8 cellular contexts compared by ENCODE assay signal in genomic region chr5:132556511-132557424, GRCh38. TPM values are rescaled to one million over a fixed set of nuclear protein-coding genes. Genes with fewer than 3 reads are reported as not detected.
DNase-seq lines count a peak whose midpoint lies in the region; ATAC-seq and TF ChIP-seq lines count a peak whose summit lies in the region.

Gene RAD50 (plus strand): TSS chr5:132556977. CDS start chr5:132557325, 348 bp downstream.

- peaks cover 15% of the 10 kb centered on the region for H3K4me1 Mint-ChIP-seq in activated naive CD8-positive, alpha-beta T cell treated with anti-CD3 and anti-CD28 coated beads, Interleukin-2, amount 10 ng/mL, durations not matched to agents 7 days and 5 days

- TF ChIP-seq EP300 in ovary (IDR thresholded peaks at IDR 0.05): no peak

- peak within 1 kb of the TSS; percentile 73 for H2AFZ ChIP-seq in SU-DHL-6 (ENCODE audit: low read depth, low read length, severe bottlenecking)

- H3K27me3 ChIP-seq in SU-DHL-6 (ENCODE audit: low read length): no peaks in the 10 kb centered on the region
- H3K27me3 ChIP-seq in ovary: no peaks in the 10 kb centered on the region
- H3K27me3 ChIP-seq in thymus (ENCODE audit: control insufficient read depth, insufficient read depth): no peaks in the 10 kb centered on the region

- peak within 1 kb of the TSS; percentile 96 for H3K4me3 Mint-ChIP-seq in activated naive CD8-positive, alpha-beta T cell treated with anti-CD3 and anti-CD28 coated beads, Interleukin-2, amount 10 ng/mL, durations not matched to agents 7 days and 5 days

- peaks cover 41% of the 10 kb centered on the region for H3K79me2 ChIP-seq in SU-DHL-6 (ENCODE audit: insufficient read depth, low read length)

- H4K20me1 ChIP-seq in SU-DHL-6 (ENCODE audit: low read depth, low read length): no peaks in the 10 kb centered on the region

- H3K9me3 Mint-ChIP-seq in activated naive CD8-positive, alpha-beta T cell treated with anti-CD3 and anti-CD28 coated beads, Interleukin-2, amount 10 ng/mL, durations not matched to agents 7 days and 5 days: no peaks in the 10 kb centered on the region

- peak within 1 kb of the TSS; percentile 59 for H3K27ac ChIP-seq in SU-DHL-6 (ENCODE audit: low read depth, low read length)
- peak within 1 kb of the TSS; percentile 76 to 81 for H3K27ac ChIP-seq in ovary
- peak within 1 kb of the TSS; percentile 96 for H3K27ac ChIP-seq in thymus (ENCODE audit: low read depth)

- DNase-seq in GM12864 (ENCODE audit: low read depth) (peak; percentile 88), NCI-H128 (lab: John Stamatoyannopoulos, UW; ENCODE audit: unreplicated experiment) (peak; percentile 49), Right ventricle myocardium inferior (ENCODE audit: missing footprints) (peak; percentile 98), ovary (peak; percentile 94 to 97 (median 94))
- DNase-seq in activated naive CD8-positive, alpha-beta T cell treated with anti-CD3 and anti-CD28 coated beads, Interleukin-2, amount 10 ng/mL, durations not matched to agents 7 days and 5 days: peak; percentile 96

- no peaks in the 10 kb centered on the region for H3K9me2 ChIP-seq in SU-DHL-6 (replicated peaks; ENCODE audit: insufficient read depth, low read length)

- no peak for TF ChIP-seq CTCF in GM12864 (IDR thresholded peaks at IDR 0.05; ENCODE audit: low read depth, low read length, missing control alignments)
- no peak for TF ChIP-seq CTCF in SU-DHL-6 (IDR thresholded peaks at IDR 0.05; ENCODE audit: insufficient read depth, low read length, poor library complexity, severe bottlenecking)
- no peak for TF ChIP-seq CTCF in ovary (IDR thresholded peaks at IDR 0.05)

- H3K4me2 ChIP-seq in SU-DHL-6 (ENCODE audit: low read depth, low read length, poor library complexity, severe bottlenecking): peak within 1 kb of the TSS; percentile 70

- H3K36me3 ChIP-seq in SU-DHL-6 (ENCODE audit: low read length) (peaks cover 21% of the 10 kb centered on the region), ovary (no peaks in the 10 kb centered on the region), thymus (ENCODE audit: control insufficient read depth, insufficient read depth) (no peaks in the 10 kb centered on the region)

- H3K27ac Mint-ChIP-seq in activated naive CD8-positive, alpha-beta T cell treated with anti-CD3 and anti-CD28 coated beads, Interleukin-2, amount 10 ng/mL, durations not matched to agents 7 days and 5 days: peak within 1 kb of the TSS; percentile 94

- intact Hi-C loops in Right ventricle myocardium inferior (cut with DNase I) (no loop called here), ovary (cut with DNase I) (no loop called here)

- H3K36me3 Mint-ChIP-seq in activated naive CD8-positive, alpha-beta T cell treated with anti-CD3 and anti-CD28 coated beads, Interleukin-2, amount 10 ng/mL, durations not matched to agents 7 days and 5 days: peaks cover 5% of the 10 kb centered on the region

- H3K4me1 ChIP-seq in ovary (ENCODE audit: insufficient read depth) (peaks cover 4% of the 10 kb centered on the region), thymus (ENCODE audit: control insufficient read depth, insufficient read depth, low read length) (peaks cover 5% of the 10 kb centered on the region)

- peak within 1 kb of the TSS; percentile 70 for H3K4me3 ChIP-seq in GM12864 (ENCODE audit: low read depth, low read length)
- peak within 1 kb of the TSS; percentile 87 for H3K4me3 ChIP-seq in SU-DHL-6 (ENCODE audit: insufficient read depth, low read length, poor library complexity, severe bottlenecking)
- peak within 1 kb of the TSS; percentile 67 for H3K4me3 ChIP-seq in ovary
- peak within 1 kb of the TSS; percentile 92 for H3K4me3 ChIP-seq in thymus (ENCODE audit: low read length)

- 3 to 7% (median 4%) methylated on average over 41 to 60 of the region's 60 CpGs for WGBS in ovary, 3 donors
- 12% methylated on average over 60 of the region's 60 CpGs for WGBS in thymus

- H3K9me3 ChIP-seq in SU-DHL-6 (ENCODE audit: insufficient read depth, low read length): no peaks in the 10 kb centered on the region
- H3K9me3 ChIP-seq in ovary: no peaks in the 10 kb centered on the region
- H3K9me3 ChIP-seq in thymus (ENCODE audit: control insufficient read depth): no peaks in the 10 kb centered on the region

- peak; percentile 98 for ATAC-seq in HG02678 (IDR thresholded peaks at IDR 0.05; ENCODE audit: unreplicated experiment)
- ATAC-seq in activated naive CD8-positive, alpha-beta T cell treated with anti-CD3 and anti-CD28 coated beads, Interleukin-2, amount 10 ng/mL, durations not matched to agents 7 days and 5 days (ENCODE audit: low read depth): peak; percentile 99
- peak; percentile 99 for ATAC-seq in Right ventricle myocardium inferior

- POLR2A ChIA-PET in activated naive CD8-positive, alpha-beta T cell treated with anti-CD3 and anti-CD28 coated beads, Interleukin-2, amount 10 ng/mL, durations not matched to agents 7 days and 5 days (lab: Charles Lee): interaction anchor here (0.9 to 1.8 kb wide), 14 partner anchors 10 to 495 kb away, joined by 3 to 5 read pairs (median 3); partner anchors contain the start of genes AFF4, CCNI2, GDF9 and HSPA4

- TF ChIP-seq POLR2A in ovary (IDR thresholded peaks at IDR 0.05): peak; percentile 81

- H3F3A ChIP-seq in SU-DHL-6 (ENCODE audit: insufficient read depth): peaks cover 19% of the 10 kb centered on the region

- H3K9ac ChIP-seq in SU-DHL-6 (ENCODE audit: low read length): peak within 1 kb of the TSS; percentile 80

- H3K27me3 Mint-ChIP-seq in activated naive CD8-positive, alpha-beta T cell treated with anti-CD3 and anti-CD28 coated beads, Interleukin-2, amount 10 ng/mL, durations not matched to agents 7 days and 5 days: no peaks in the 10 kb centered on the region

RNA-seq across cellular contexts. Expression of gene RAD50, which starts in this region (rescaled TPM):
- total RNA-seq in activated naive CD8-positive, alpha-beta T cell treated with anti-CD3 and anti-CD28 coated beads, Interleukin-2, amount 10 ng/mL, durations not matched to agents 7 days and 5 days: 10 to 100 TPM; 30.7 to 34.1 TPM
- 31.4 TPM for total RNA-seq in Right ventricle myocardium inferior
- total RNA-seq in ovary: 10 to 100 TPM; 23.7 to 41.5 (median 36.4) TPM
- polyA plus RNA-seq in ovary: 10 to 100 TPM in 1 of 2 donors, 1 to 10 TPM in 1; 9.4 to 21.1 TPM
- polyA plus RNA-seq in thymus: 8.9 TPM

Comparison
In these comparisons a context has a peak if more than half of its experiments do, and no peak if none do; other contexts are left out.
1. Peak in every context shown above with its lines: DNase-seq, ATAC-seq, H3K4me3 ChIP-seq and H3K27ac ChIP-seq.